In the genomic region with DNA sequence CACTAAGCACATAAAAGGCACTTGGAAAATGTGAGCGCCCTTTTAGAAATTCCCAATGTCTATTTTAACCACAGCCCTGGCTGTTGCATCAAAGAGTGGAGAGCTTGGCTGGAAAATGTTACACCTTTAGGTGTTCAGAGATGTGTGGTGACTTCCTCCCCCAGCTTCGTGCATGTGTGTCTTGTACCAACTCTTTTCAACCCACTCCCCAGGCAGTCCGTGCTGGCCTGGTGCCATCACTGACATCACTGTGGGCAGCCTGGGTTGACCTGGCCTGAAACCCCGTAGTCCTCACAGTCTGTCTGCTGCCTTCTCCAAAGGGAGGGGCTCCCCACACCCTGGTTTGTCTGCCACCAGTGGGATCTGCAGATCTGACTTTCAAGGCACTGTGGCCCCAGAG, we compare ENCODE assay signal across 10 cellular contexts.
DNase-seq lines count a peak whose midpoint lies in the region; ATAC-seq and TF ChIP-seq lines count a peak whose summit lies in the region.
"Had no signal": no experiment of that assay in that cellular context is flagged by ENCODE, and none has a peak within 500 bp of the region (broad histone marks: within the 10 kb centered on the region; RNA-seq: fewer than 3 reads in every experiment).

No MANE protein-coding gene starts in this region.

- DNase-seq in Right ventricle myocardium inferior (ENCODE audit: missing footprints), result no peak
- DNase-seq in cardiac septum (ENCODE audit: low spot score), result no peak
- peak in 1 of 2 donors; percentile 87 for DNase-seq in activated naive CD4-positive, alpha-beta T cell treated with anti-CD3 and anti-CD28 coated beads, Interleukin-2, amount 50 U/mL, for 72 hours (ENCODE audit: low spot score in 2 of 2)
- DNase-seq in myocyte (ENCODE audit: low read depth), result peak; percentile 50
- DNase-seq in H4 (ENCODE audit: low spot score), result no peak
- no peak for DNase-seq in gastrocnemius medialis
- DNase-seq: CD4-positive, alpha-beta T cell; natural killer cell; stomach had no signal

- TF ChIP-seq CTCF in gastrocnemius medialis (IDR thresholded peaks at IDR 0.05 in 4 of 5, conservative IDR thresholded peaks at IDR 0.05 in 1 of 5), result no peak

- H3K4me1 ChIP-seq in gastrocnemius medialis, result peaks cover 39 to 40% of the 10 kb centered on the region in 2 donors

- peaks cover 12 to 34% of the 10 kb centered on the region in 2 donors for H3K36me3 Mint-ChIP-seq in activated naive CD4-positive, alpha-beta T cell treated with anti-CD3 and anti-CD28 coated beads, Interleukin-2, amount 50 U/mL, for 72 hours
- H3K36me3 Mint-ChIP-seq: natural killer cell had no signal

- TF ChIP-seq POLR2A in gastrocnemius medialis (IDR thresholded peaks at IDR 0.05), result no peak

- ATAC-seq in Right ventricle myocardium inferior (peak; percentile 8), GM21528 (IDR thresholded peaks at IDR 0.05; ENCODE audit: low FRiP score, unreplicated experiment) (no peak), gastrocnemius medialis (no peak)
- peak; percentile 67 to 78 for ATAC-seq in activated naive CD4-positive, alpha-beta T cell treated with anti-CD3 and anti-CD28 coated beads, Interleukin-2, amount 50 U/mL, for 72 hours
- ATAC-seq: natural killer cell had no signal

- H3K9me3 ChIP-seq in gastrocnemius medialis, result no peaks in the 10 kb centered on the region

- in situ Hi-C loops in gastrocnemius medialis (cut with MboI; ENCODE audit: low sequenced_read_pairs in 4 of 4), result loop anchor here (10.0 to 25.0 kb wide), 6 partner anchors 187 to 727 kb away; no protein-coding TSS in a partner anchor

- H3K4me3 ChIP-seq in gastrocnemius medialis, result no peak overlapping the region
- H3K4me3 ChIP-seq: stomach had no signal

- H3K27ac Mint-ChIP-seq in activated naive CD4-positive, alpha-beta T cell treated with anti-CD3 and anti-CD28 coated beads, Interleukin-2, amount 50 U/mL, for 72 hours, result peak overlapping the region in 1 of 2 donors; percentile 89
- H3K27ac Mint-ChIP-seq: CD4-positive, alpha-beta T cell; natural killer cell had no signal

- no peak overlapping the region for H3K27ac ChIP-seq in gastrocnemius medialis
- H3K27ac ChIP-seq: stomach had no signal

- H3K9me3 Mint-ChIP-seq in activated naive CD4-positive, alpha-beta T cell treated with anti-CD3 and anti-CD28 coated beads, Interleukin-2, amount 50 U/mL, for 72 hours, result peaks cover 6 to 27% of the 10 kb centered on the region in 2 donors
- H3K9me3 Mint-ChIP-seq: CD4-positive, alpha-beta T cell had no signal

- H3K27me3 ChIP-seq in gastrocnemius medialis, result no peaks in the 10 kb centered on the region
- H3K27me3 ChIP-seq: stomach had no signal

- H3K36me3 ChIP-seq in gastrocnemius medialis, result no peaks in the 10 kb centered on the region
- H3K36me3 ChIP-seq: stomach had no signal

- intact Hi-C loops in Right ventricle myocardium inferior (cut with DNase I), result loop anchor here (10.0 kb wide), 1 partner anchor 377 kb away; no protein-coding TSS in a partner anchor
- intact Hi-C loops in cardiac septum (cut with DNase I), result loop anchor here (5.0 kb wide), 1 partner anchor 245 kb away; no protein-coding TSS in a partner anchor
- intact Hi-C loops in gastrocnemius medialis (cut with DNase I; ENCODE audit: low total_unique reads), result loop anchor here (10.0 kb wide), 1 partner anchor 137 kb away; no protein-coding TSS in a partner anchor

Comparison
In these comparisons a context has a peak if more than half of its experiments do, and no peak if none do; other contexts are left out.
1. ATAC-seq: peak in Right ventricle myocardium inferior (single experiment) and activated naive CD4-positive, alpha-beta T cell treated with anti-CD3 and anti-CD28 coated beads, Interleukin-2, amount 50 U/mL, for 72 hours (2 of 2); none in GM21528 (single experiment) and gastrocnemius medialis (0 of 2).